ENCODE assay signal across 26 cellular contexts in genomic region chr11:68653486-68654430, GRCh38. TPM values are rescaled to one million over a fixed set of nuclear protein-coding genes. Genes with fewer than 3 reads are reported as not detected.
"Had no signal": no experiment of that assay in that cellular context is flagged by ENCODE, and none has a peak within 500 bp of the region (broad histone marks: within the 10 kb centered on the region; RNA-seq: fewer than 3 reads in every experiment).

No MANE protein-coding gene starts in this region.

- DNase-seq: kidney glomerular epithelial cell; left cardiac atrium; lower lobe of right lung; mammary epithelial cell; mesenchymal stem cell; naive B cell; natural killer cell; nephron progenitor cell; pancreas; retina; right cardiac atrium; stimulated activated CD4-positive, alpha-beta T cell treated with anti-CD3 and anti-CD28 coated beads, Interleukin-12 subunit alpha, Interleukin-12 subunit beta, amount 100 ng/mL, for 4 hours; stimulated activated CD4-positive, alpha-beta T cell treated with anti-CD3 and anti-CD28 coated beads, Interleukin-15, amount 100 ng/mL, for 24 hours; stimulated activated CD4-positive, alpha-beta T cell treated with anti-CD3 and anti-CD28 coated beads, Interleukin-2, amount 100 ng/mL, for 24 hours; stimulated activated CD4-positive, alpha-beta T cell treated with anti-CD3 and anti-CD28 coated beads, Interleukin-4, amount 100 ng/mL, for 24 hours; stimulated activated naive CD4-positive, alpha-beta T cell; uterus had no signal

- FAIRE-seq: pancreas had no signal

- H3K4me3 ChIP-seq: hepatocyte, lower lobe of right lung, neural progenitor cell, pancreas, prostate gland, skin epidermis, tibial nerve, uterus had no signal

- H3K27ac ChIP-seq: hepatocyte, lower lobe of right lung, neural progenitor cell, pancreas, skin epidermis, tibial nerve, uterus had no signal

- ATAC-seq: left cardiac atrium; left lobe of liver; lower lobe of right lung; natural killer cell; pancreas; right cardiac atrium; sciatic nerve; stimulated activated effector memory CD8-positive, alpha-beta T cell treated with anti-CD3 and anti-CD28 coated beads, Interleukin-12 subunit alpha, Interleukin-12 subunit beta, amount 100 ng/mL, for 72 hours had no signal

RNA-seq across cellular contexts. Expression of gene GAL, which starts 30.6 kb away (rescaled TPM):
- total RNA-seq: lower lobe of right lung, mononuclear cell, natural killer cell, right cardiac atrium, sciatic nerve had no signal
